Comparison of ENCODE assay signal across 15 cellular contexts in the genomic region with DNA sequence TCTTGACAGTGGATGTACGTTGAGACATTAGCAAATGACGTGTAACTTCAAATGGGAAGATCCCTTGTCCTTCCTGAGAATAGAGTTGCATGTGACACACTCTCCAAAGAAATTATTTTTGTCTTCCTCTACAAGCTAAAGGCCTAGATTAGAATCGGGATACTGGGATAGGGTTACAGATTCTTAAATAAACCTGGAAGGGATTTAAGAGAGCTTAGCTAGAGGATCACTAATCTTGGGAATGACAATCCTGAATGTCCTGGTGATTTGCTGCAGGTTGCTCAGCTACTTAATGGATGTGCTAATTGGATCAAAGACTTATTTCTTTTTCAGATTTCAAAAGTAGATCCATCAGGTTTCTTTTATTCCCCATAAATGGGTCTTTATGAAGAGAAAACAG.
DNase-seq lines count a peak whose midpoint lies in the region; ATAC-seq and TF ChIP-seq lines count a peak whose summit lies in the region.
"Had no signal": no experiment of that assay in that cellular context is flagged by ENCODE, and none has a peak within 500 bp of the region (broad histone marks: within the 10 kb centered on the region; RNA-seq: fewer than 3 reads in every experiment).

No MANE protein-coding gene starts in this region.

- DNase-seq in D341Med (ENCODE audit: low spot score) (peak; percentile 72), GM23338 (ENCODE audit: low spot score) (no peak), NCI-H82 treated with DMSO at 0.1 percent for 48 hours (lab: John Stamatoyannopoulos, UW; ENCODE audit: unreplicated experiment) (peak; percentile 98), neural progenitor cell (ENCODE audit: low spot score) (peak; percentile 47), A172 (ENCODE audit: low spot score) (no peak), DMS114 treated with DMSO at 0.1 percent for 48 hours (lab: John Stamatoyannopoulos, UW; ENCODE audit: unreplicated experiment) (no peak)
- no peak for DNase-seq in stimulated activated CD4-positive, alpha-beta T cell treated with anti-CD3 and anti-CD28 coated beads, Interleukin-4, amount 100 ng/mL, for 4 hours
- DNase-seq: BE2C; CD8-positive, alpha-beta T cell; COR-L47; GOT3 had no signal

- no peaks in the 10 kb centered on the region; the same call in 1 of the 2 replicates for H3K9me2 ChIP-seq in GM23338 (ENCODE audit: insufficient read depth)

- no peak overlapping the region for H2AFZ ChIP-seq in GM23338
- H2AFZ ChIP-seq in neural progenitor cell (replicated peaks), result no peak overlapping the region

- H3K79me2 ChIP-seq in GM23338 (replicated peaks; ENCODE audit: insufficient read depth) (no peaks in the 10 kb centered on the region), neural progenitor cell (ENCODE audit: low read depth) (no peaks in the 10 kb centered on the region)

- H3K4me3 ChIP-seq in GM23338 (no peak overlapping the region), neural progenitor cell (no peak overlapping the region)
- H3K4me3 ChIP-seq: A549, GM12878, HAP-1 had no signal

- no peak for ATAC-seq in GM23338
- ATAC-seq: A549; CD8-positive, alpha-beta T cell; GM12878 had no signal

- H3K27ac ChIP-seq in GM23338 (ENCODE audit: low read depth), result 0 out of 2 replicates have a peak overlapping the region, but pooled peaks have one; percentile 36
- H3K27ac ChIP-seq in neural progenitor cell, result no peak overlapping the region
- H3K27ac ChIP-seq: A549, C4-2B had no signal

- no peaks in the 10 kb centered on the region for H3K36me3 ChIP-seq in GM23338 (ENCODE audit: insufficient read depth)
- no peaks in the 10 kb centered on the region for H3K36me3 ChIP-seq in neural progenitor cell
- H3K36me3 ChIP-seq: BE2C, HAP-1 had no signal

- H3K27me3 Mint-ChIP-seq in GM23338 (ENCODE audit: insufficient read depth, low read depth, poor library complexity) (no peaks in the 10 kb centered on the region), neural progenitor cell (ENCODE audit: insufficient read depth, low read depth) (peaks cover 2% of the 10 kb centered on the region)

- no peak overlapping the region for H3K9ac ChIP-seq in neural progenitor cell

- no peak overlapping the region for H3K4me3 Mint-ChIP-seq in GM23338
- no peak overlapping the region for H3K4me3 Mint-ChIP-seq in neural progenitor cell
- H3K4me3 Mint-ChIP-seq: CD8-positive, alpha-beta T cell had no signal

- no peaks in the 10 kb centered on the region for H3K9me3 Mint-ChIP-seq in GM23338
- H3K9me3 Mint-ChIP-seq in neural progenitor cell, result no peaks in the 10 kb centered on the region
- H3K9me3 Mint-ChIP-seq: CD8-positive, alpha-beta T cell had no signal

- H4K20me1 ChIP-seq in GM23338 (replicated peaks; ENCODE audit: insufficient read depth), result no peaks in the 10 kb centered on the region
- no peaks in the 10 kb centered on the region for H4K20me1 ChIP-seq in neural progenitor cell (ENCODE audit: low read depth)

- H3F3A ChIP-seq in GM23338 (replicated peaks; ENCODE audit: low read depth) (no peaks in the 10 kb centered on the region), neural progenitor cell (ENCODE audit: low read depth) (peaks cover 12% of the 10 kb centered on the region)

- H3K9me3 ChIP-seq in neural progenitor cell (ENCODE audit: low read depth), result no peaks in the 10 kb centered on the region
- H3K9me3 ChIP-seq: A549, BE2C, HAP-1 had no signal

- H3K4me1 ChIP-seq in GM23338 (ENCODE audit: insufficient read depth) (peaks cover 12% of the 10 kb centered on the region; the same call in 1 of the 2 replicates), neural progenitor cell (peaks cover 14% of the 10 kb centered on the region)
- H3K4me1 ChIP-seq: A549, BE2C, HAP-1 had no signal

- H3K4me2 ChIP-seq in GM23338 (no peak overlapping the region), neural progenitor cell (peak overlapping the region; percentile 51)
- H3K4me2 ChIP-seq: A549 had no signal

- H3K4me1 Mint-ChIP-seq in GM23338 (peaks cover 8% of the 10 kb centered on the region; the same call in 2 of the 3 replicates), neural progenitor cell (peaks cover 12% of the 10 kb centered on the region)

- H3K27ac Mint-ChIP-seq in GM23338 (no peak overlapping the region), neural progenitor cell (no peak overlapping the region)
- H3K27ac Mint-ChIP-seq: CD8-positive, alpha-beta T cell had no signal

- no peak for TF ChIP-seq CTCF in GM23338 (conservative IDR thresholded peaks at IDR 0.05; ENCODE audit: low read depth in 2 of 2)
- TF ChIP-seq CTCF in neural progenitor cell (IDR thresholded peaks at IDR 0.05), result no peak

- H3K27me3 ChIP-seq in GM23338 (ENCODE audit: insufficient read depth), result no peaks in the 10 kb centered on the region
- no peaks in the 10 kb centered on the region for H3K27me3 ChIP-seq in neural progenitor cell
- H3K27me3 ChIP-seq: BE2C had no signal

- H3K36me3 Mint-ChIP-seq in GM23338 (ENCODE audit: low read depth) (no peaks in the 10 kb centered on the region), neural progenitor cell (no peaks in the 10 kb centered on the region)
- H3K36me3 Mint-ChIP-seq: CD8-positive, alpha-beta T cell had no signal

TF ChIP-seq in GM23338, 12 proteins besides CTCF, POLR2A, EP300 and RAD21 (continues in another document):
- TF ChIP-seq POLR2AphosphoS5 (IDR thresholded peaks at IDR 0.05; ENCODE audit: low read depth), result no peak
- TF ChIP-seq JUNB (IDR thresholded peaks at IDR 0.05; ENCODE audit: unreplicated experiment), result no peak
- TF ChIP-seq, protein P1, sequence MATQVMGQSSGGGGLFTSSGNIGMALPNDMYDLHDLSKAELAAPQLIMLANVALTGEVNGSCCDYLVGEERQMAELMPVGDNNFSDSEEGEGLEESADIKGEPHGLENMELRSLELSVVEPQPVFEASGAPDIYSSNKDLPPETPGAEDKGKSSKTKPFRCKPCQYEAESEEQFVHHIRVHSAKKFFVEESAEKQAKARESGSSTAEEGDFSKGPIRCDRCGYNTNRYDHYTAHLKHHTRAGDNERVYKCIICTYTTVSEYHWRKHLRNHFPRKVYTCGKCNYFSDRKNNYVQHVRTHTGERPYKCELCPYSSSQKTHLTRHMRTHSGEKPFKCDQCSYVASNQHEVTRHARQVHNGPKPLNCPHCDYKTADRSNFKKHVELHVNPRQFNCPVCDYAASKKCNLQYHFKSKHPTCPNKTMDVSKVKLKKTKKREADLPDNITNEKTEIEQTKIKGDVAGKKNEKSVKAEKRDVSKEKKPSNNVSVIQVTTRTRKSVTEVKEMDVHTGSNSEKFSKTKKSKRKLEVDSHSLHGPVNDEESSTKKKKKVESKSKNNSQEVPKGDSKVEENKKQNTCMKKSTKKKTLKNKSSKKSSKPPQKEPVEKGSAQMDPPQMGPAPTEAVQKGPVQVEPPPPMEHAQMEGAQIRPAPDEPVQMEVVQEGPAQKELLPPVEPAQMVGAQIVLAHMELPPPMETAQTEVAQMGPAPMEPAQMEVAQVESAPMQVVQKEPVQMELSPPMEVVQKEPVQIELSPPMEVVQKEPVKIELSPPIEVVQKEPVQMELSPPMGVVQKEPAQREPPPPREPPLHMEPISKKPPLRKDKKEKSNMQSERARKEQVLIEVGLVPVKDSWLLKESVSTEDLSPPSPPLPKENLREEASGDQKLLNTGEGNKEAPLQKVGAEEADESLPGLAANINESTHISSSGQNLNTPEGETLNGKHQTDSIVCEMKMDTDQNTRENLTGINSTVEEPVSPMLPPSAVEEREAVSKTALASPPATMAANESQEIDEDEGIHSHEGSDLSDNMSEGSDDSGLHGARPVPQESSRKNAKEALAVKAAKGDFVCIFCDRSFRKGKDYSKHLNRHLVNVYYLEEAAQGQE (IDR thresholded peaks at IDR 0.05; ENCODE audit: unreplicated experiment), result no peak
- no peak for TF ChIP-seq CREB1 (CRISPR knock-in tag; IDR thresholded peaks at IDR 0.05; ENCODE audit: low read depth)

Comparison
In these comparisons a context has a peak if more than half of its experiments do, and no peak if none do; other contexts are left out.
1. DNase-seq: peak in D341Med (single experiment), NCI-H82 treated with DMSO at 0.1 percent for 48 hours (single experiment) and neural progenitor cell (single experiment); none in GM23338 (single experiment), A172 (single experiment), DMS114 treated with DMSO at 0.1 percent for 48 hours (single experiment) and stimulated activated CD4-positive, alpha-beta T cell treated with anti-CD3 and anti-CD28 coated beads, Interleukin-4, amount 100 ng/mL, for 4 hours (0 of 2).